ENCODE assay signal across 8 cellular contexts in the genomic region with DNA sequence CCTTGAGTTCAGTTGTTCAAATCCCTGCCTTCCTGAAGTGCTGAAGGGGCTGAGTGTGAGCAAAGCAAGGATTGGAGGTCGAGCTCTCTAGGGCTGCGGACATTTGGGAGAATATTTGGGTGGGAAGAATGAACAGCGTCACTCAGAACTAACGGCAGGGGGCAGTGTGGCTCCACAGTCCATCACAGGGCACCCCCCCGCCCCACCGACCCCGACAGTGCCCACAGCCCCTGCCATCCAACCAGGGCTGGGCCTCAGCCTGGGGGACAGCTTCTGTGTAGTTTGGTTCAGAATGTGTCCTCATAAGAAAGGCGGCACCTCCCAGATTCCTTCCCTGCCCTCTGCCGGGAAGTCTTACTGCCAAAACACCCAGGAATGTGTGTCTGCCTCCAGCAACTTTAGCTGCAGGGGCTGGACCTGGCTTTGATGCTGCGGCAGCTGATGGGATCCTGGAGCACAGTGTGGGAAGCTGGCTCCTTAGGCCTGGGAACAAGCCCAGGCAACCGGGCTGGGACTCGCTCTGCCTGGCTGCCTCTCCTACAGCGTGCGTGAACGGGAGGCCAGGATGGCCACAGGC.
DNase-seq lines count a peak whose midpoint lies in the region; ATAC-seq and TF ChIP-seq lines count a peak whose summit lies in the region.

No MANE protein-coding gene starts in this region.

- H3K9me3 ChIP-seq in MM.1S (replicated peaks; ENCODE audit: insufficient read depth, low read length): no peaks in the 10 kb centered on the region
- no peaks in the 10 kb centered on the region for H3K9me3 ChIP-seq in osteoblast (ENCODE audit: low read depth, low read length)

- H2AFZ ChIP-seq in MM.1S (ENCODE audit: low read length): peak overlapping the region; percentile 32
- H2AFZ ChIP-seq in osteoblast (ENCODE audit: low read length): peak overlapping the region; percentile 21

- ATAC-seq in activated T-cell treated with anti-CD3 and anti-CD28 coated beads, Interleukin-2, amount 50 U/mL, for 4 hours: peak; percentile 28 to 48
- ATAC-seq in GM21360 (IDR thresholded peaks at IDR 0.05; ENCODE audit: unreplicated experiment): no peak
- no peak for ATAC-seq in HG03442 (IDR thresholded peaks at IDR 0.05; ENCODE audit: unreplicated experiment)

- H3K4me1 Mint-ChIP-seq in activated T-cell treated with anti-CD3 and anti-CD28 coated beads, Interleukin-2, amount 50 U/mL, for 4 hours (ENCODE audit: low read depth): no peaks in the 10 kb centered on the region

- H3K4me2 ChIP-seq in MM.1S (ENCODE audit: low read depth, low read length) (peak overlapping the region; percentile 21; the same call in 1 of the 2 replicates), osteoblast (ENCODE audit: insufficient read depth, low read length) (peak overlapping the region; percentile 70)

- H4K20me1 ChIP-seq in MM.1S (ENCODE audit: insufficient read depth, low read length) (no peaks in the 10 kb centered on the region), osteoblast (ENCODE audit: insufficient read depth, low read length) (no peaks in the 10 kb centered on the region)

- H3K9ac ChIP-seq in MM.1S (ENCODE audit: low read length): no peak overlapping the region

- no peaks in the 10 kb centered on the region for H3K9me2 ChIP-seq in MM.1S (replicated peaks; ENCODE audit: insufficient read depth, low read length)

- no peaks in the 10 kb centered on the region for H3F3A ChIP-seq in MM.1S (ENCODE audit: insufficient read depth, low read length)

- H3K4me1 ChIP-seq in MM.1S (ENCODE audit: low read length) (0 out of 2 replicates have a peak, but pooled peaks cover 11% of the 10 kb centered on the region), osteoblast (ENCODE audit: insufficient read depth, low read length) (peaks cover 35% of the 10 kb centered on the region)

- H3K79me2 ChIP-seq in MM.1S (ENCODE audit: low read length): no peaks in the 10 kb centered on the region
- no peaks in the 10 kb centered on the region for H3K79me2 ChIP-seq in osteoblast (ENCODE audit: insufficient read depth, low read length)

- no peak overlapping the region for H3K4me3 ChIP-seq in MM.1S (ENCODE audit: low read length)
- H3K4me3 ChIP-seq in osteoblast (ENCODE audit: insufficient read depth, low read length): peak overlapping the region; percentile 26

- H3K36me3 ChIP-seq in MM.1S (replicated peaks; ENCODE audit: insufficient read depth, low read length) (no peaks in the 10 kb centered on the region), osteoblast (ENCODE audit: insufficient read depth, low read length) (no peaks in the 10 kb centered on the region)

- no peaks in the 10 kb centered on the region for H3K9me3 Mint-ChIP-seq in activated T-cell treated with anti-CD3 and anti-CD28 coated beads, Interleukin-2, amount 50 U/mL, for 4 hours

- H3K27me3 Mint-ChIP-seq in activated T-cell treated with anti-CD3 and anti-CD28 coated beads, Interleukin-2, amount 50 U/mL, for 4 hours (ENCODE audit: low read depth): peaks cover 40% of the 10 kb centered on the region

- TF ChIP-seq CTCF in MM.1S (IDR thresholded peaks at IDR 0.05; ENCODE audit: low read length): peak; percentile 59
- peak; percentile 58 for TF ChIP-seq CTCF in osteoblast (IDR thresholded peaks at IDR 0.05; ENCODE audit: extremely low read depth, low read depth, low read length)

- DNase-seq in NCI-H1694 (lab: John Stamatoyannopoulos, UW): peak; percentile 5
- DNase-seq in NCI-H1694 treated with DMSO at 0.1 percent for 48 hours (lab: John Stamatoyannopoulos, UW): no peak
- no peak for DNase-seq in MM.1S
- no peak for DNase-seq in activated T-cell treated with anti-CD3 and anti-CD28 coated beads, Interleukin-2, amount 50 U/mL, for 4 hours
- DNase-seq in germinal center (ENCODE audit: low spot score): peak; percentile 57
- peak; percentile 98 for DNase-seq in osteoblast (ENCODE audit: insufficient read length, low spot score, missing footprints)

- no peaks in the 10 kb centered on the region for H3K36me3 Mint-ChIP-seq in activated T-cell treated with anti-CD3 and anti-CD28 coated beads, Interleukin-2, amount 50 U/mL, for 4 hours (ENCODE audit: insufficient read depth)

- no peak overlapping the region for H3K4me3 Mint-ChIP-seq in activated T-cell treated with anti-CD3 and anti-CD28 coated beads, Interleukin-2, amount 50 U/mL, for 4 hours

- H3K27ac ChIP-seq in MM.1S (ENCODE audit: low read length): no peak overlapping the region
- H3K27ac ChIP-seq in osteoblast (ENCODE audit: low read depth, low read length): peak overlapping the region; percentile 99

- H3K27me3 ChIP-seq in MM.1S (replicated peaks; ENCODE audit: insufficient read depth, low read length) (peaks cover 51% of the 10 kb centered on the region), osteoblast (ENCODE audit: insufficient read depth, low read length) (peaks cover 4% of the 10 kb centered on the region)

Comparison
In these comparisons a context has a peak if more than half of its experiments do, and no peak if none do; other contexts are left out.
1. DNase-seq: peak in NCI-H1694 (single experiment), germinal center (single experiment) and osteoblast (single experiment); none in NCI-H1694 treated with DMSO at 0.1 percent for 48 hours (single experiment), MM.1S (single experiment) and activated T-cell treated with anti-CD3 and anti-CD28 coated beads, Interleukin-2, amount 50 U/mL, for 4 hours (single experiment).
2. ATAC-seq: peak in activated T-cell treated with anti-CD3 and anti-CD28 coated beads, Interleukin-2, amount 50 U/mL, for 4 hours (2 of 2); none in GM21360 (single experiment) and HG03442 (single experiment).